Comparison of ENCODE assay signal across 10 cellular contexts in the genomic region with DNA sequence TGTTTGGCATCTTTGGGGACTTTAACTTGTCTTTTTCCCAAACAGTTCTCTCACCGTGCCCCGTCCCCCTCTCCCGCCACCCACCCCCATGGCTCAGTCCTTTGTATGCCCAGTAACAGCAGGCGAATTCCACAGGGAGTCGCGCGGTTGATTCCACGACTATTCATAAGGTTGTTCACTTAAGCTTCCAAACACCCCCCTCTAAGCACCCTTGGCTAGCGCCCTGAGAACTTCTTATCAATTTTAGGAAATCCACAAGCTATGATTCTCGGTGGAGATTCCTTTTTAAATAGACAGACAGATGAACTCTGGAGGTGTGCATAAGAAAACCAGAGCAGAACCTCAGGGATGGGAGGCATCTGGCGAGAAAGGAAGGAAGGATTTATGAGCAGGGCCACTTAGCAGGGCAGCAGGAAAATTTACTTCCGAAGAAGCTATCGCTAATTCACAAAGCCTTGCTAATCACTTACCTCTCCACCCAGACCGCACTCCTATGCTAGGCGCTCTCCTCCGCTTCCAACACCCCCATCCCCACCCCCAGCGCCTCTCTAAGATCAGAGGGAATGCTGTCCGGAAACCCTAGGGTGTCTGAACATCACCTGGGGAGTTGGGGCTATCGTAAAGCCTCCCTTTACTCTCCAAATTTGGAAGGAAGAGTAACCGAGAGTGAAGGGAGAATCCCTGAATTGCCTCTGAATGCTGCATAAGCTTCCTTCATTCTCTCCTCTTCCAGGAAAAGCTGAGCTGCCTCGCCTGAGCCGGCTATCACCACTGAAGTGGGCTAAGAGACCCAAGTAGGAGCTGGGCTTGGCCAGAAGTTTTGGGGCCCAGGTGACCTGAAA. TPM values are rescaled to one million over a fixed set of nuclear protein-coding genes. Genes with fewer than 3 reads are reported as not detected.
DNase-seq lines count a peak whose midpoint lies in the region; ATAC-seq, FAIRE-seq and TF ChIP-seq lines count a peak whose summit lies in the region.
"Had no signal": no experiment of that assay in that cellular context is flagged by ENCODE, and none has a peak within 500 bp of the region (broad histone marks: within the 10 kb centered on the region; RNA-seq: fewer than 3 reads in every experiment).

No MANE protein-coding gene starts in this region.

- peaks cover 5 to 16% of the 10 kb centered on the region in 2 donors for H3K4me1 Mint-ChIP-seq in natural killer cell treated with Interleukin-12 subunit alpha and Interleukin-12 subunit beta and Interleukin-15 and Interleukin-18, amount 100 ng/mL, for 72 hours (ENCODE audit: low read depth in 2 of 2)

- WGBS in smooth muscle cell (ENCODE audit: low lambda C conversion rate) = 1% methylated on average over 22 of the region's 22 CpGs

- H3K9me3 ChIP-seq in breast epithelium = no peaks in the 10 kb centered on the region
- no peaks in the 10 kb centered on the region for H3K9me3 ChIP-seq in kidney (ENCODE audit: control insufficient read depth in 1 of 2, low read length in 2 of 2)
- H3K9me3 ChIP-seq in smooth muscle cell (replicated peaks; ENCODE audit: low read depth) = no peaks in the 10 kb centered on the region
- H3K9me3 ChIP-seq: SJSA1 had no signal

- no peak for TF ChIP-seq POLR2A in breast epithelium (IDR thresholded peaks at IDR 0.05)

- TF ChIP-seq CTCF in breast epithelium (IDR thresholded peaks at IDR 0.05) = no peak
- no peak for TF ChIP-seq CTCF in kidney (IDR thresholded peaks at IDR 0.05; ENCODE audit: borderline replicate concordance, extremely low read depth, insufficient read depth)
- TF ChIP-seq CTCF in smooth muscle cell (IDR thresholded peaks at IDR 0.05; ENCODE audit: borderline replicate concordance, insufficient read depth, poor library complexity, severe bottlenecking) = no peak
- TF ChIP-seq CTCF in RWPE1 (conservative IDR thresholded peaks at IDR 0.05; ENCODE audit: low read depth) = no peak

- peak overlapping the region; percentile 75 for H2AFZ ChIP-seq in smooth muscle cell (ENCODE audit: low read depth)

- peak overlapping the region; percentile 86 for H3K4me2 ChIP-seq in smooth muscle cell

- peak; percentile 4 for DNase-seq in M059J (ENCODE audit: low read depth)
- DNase-seq in breast epithelium (ENCODE audit: low spot score in 2 of 2) = no peak
- DNase-seq in kidney = peak; percentile 35
- no peak for DNase-seq in smooth muscle cell (lab: John Stamatoyannopoulos, UW; ENCODE audit: unreplicated experiment)
- DNase-seq in natural killer cell treated with Interleukin-12 subunit alpha and Interleukin-12 subunit beta and Interleukin-15 and Interleukin-18, amount 100 ng/mL, for 72 hours (ENCODE audit: low spot score) = no peak
- no peak for DNase-seq in RWPE1 (ENCODE audit: low spot score)
- no peak for DNase-seq in stimulated activated CD4-positive, alpha-beta T cell treated with anti-CD3 and anti-CD28 coated beads, Interleukin-15, amount 100 ng/mL, for 24 hours
- DNase-seq: GOT3 had no signal

- H3K4me3 ChIP-seq in breast epithelium = peak overlapping the region; percentile 59 to 86 (median 66)
- peak overlapping the region; percentile 54 to 82 for H3K4me3 ChIP-seq in kidney (ENCODE audit: low read length in 2 of 2)
- H3K4me3 ChIP-seq in smooth muscle cell = peak overlapping the region; percentile 90
- H3K4me3 ChIP-seq: SJSA1 had no signal

- ATAC-seq in natural killer cell treated with Interleukin-12 subunit alpha and Interleukin-12 subunit beta and Interleukin-15 and Interleukin-18, amount 100 ng/mL, for 72 hours = no peak
- no peak for ATAC-seq in GM18867 (IDR thresholded peaks at IDR 0.05; ENCODE audit: unreplicated experiment)

- peaks cover 81% of the 10 kb centered on the region for H3K79me2 ChIP-seq in smooth muscle cell (ENCODE audit: low read depth)

- H3K4me1 ChIP-seq in breast epithelium (no peaks in the 10 kb centered on the region), kidney (ENCODE audit: control insufficient read depth in 1 of 2, insufficient read depth in 1 of 2, low read depth in 1 of 2, low read length in 2 of 2) (peaks cover 0 to 7% of the 10 kb centered on the region in 2 donors), smooth muscle cell (ENCODE audit: low read depth) (peaks cover 18% of the 10 kb centered on the region)

- H3K9me3 Mint-ChIP-seq in natural killer cell treated with Interleukin-12 subunit alpha and Interleukin-12 subunit beta and Interleukin-15 and Interleukin-18, amount 100 ng/mL, for 72 hours = no peaks in the 10 kb centered on the region

- H3K9ac ChIP-seq in kidney (ENCODE audit: low read length in 2 of 2) (no peak overlapping the region), smooth muscle cell (ENCODE audit: low read depth) (peak overlapping the region; percentile 37)

- no peak overlapping the region for H3K4me3 Mint-ChIP-seq in natural killer cell treated with Interleukin-12 subunit alpha and Interleukin-12 subunit beta and Interleukin-15 and Interleukin-18, amount 100 ng/mL, for 72 hours

- CTCF ChIA-PET in RWPE1 (lab: Yijun Ruan, JAX) = interaction anchor here (0.6 kb wide), 3 partner anchors 21 to 1745 kb away, joined by 4 read pairs; no protein-coding TSS in a partner anchor

- peaks cover 24% of the 10 kb centered on the region for H3F3A ChIP-seq in smooth muscle cell (ENCODE audit: low read depth)

- FAIRE-seq in kidney (lab: Jason Lieb, UNC) = no peak

- peaks cover 13 to 22% of the 10 kb centered on the region in 2 donors for H3K27me3 Mint-ChIP-seq in natural killer cell treated with Interleukin-12 subunit alpha and Interleukin-12 subunit beta and Interleukin-15 and Interleukin-18, amount 100 ng/mL, for 72 hours

- H3K36me3 Mint-ChIP-seq in natural killer cell treated with Interleukin-12 subunit alpha and Interleukin-12 subunit beta and Interleukin-15 and Interleukin-18, amount 100 ng/mL, for 72 hours = no peaks in the 10 kb centered on the region

- H3K36me3 ChIP-seq in breast epithelium (no peaks in the 10 kb centered on the region), kidney (ENCODE audit: control insufficient read depth in 1 of 2, insufficient read depth in 2 of 2, low read length in 2 of 2) (no peaks in the 10 kb centered on the region), smooth muscle cell (ENCODE audit: low read depth) (no peaks in the 10 kb centered on the region)
- H3K36me3 ChIP-seq: SJSA1 had no signal

- POLR2A ChIA-PET in RWPE1 (lab: Yijun Ruan, JAX; ENCODE audit: low non-redundant PET) = no interaction called here

- intact Hi-C loops in breast epithelium (cut with DNase I; ENCODE audit: low total_unique reads) = no loop called here
- intact Hi-C loops in kidney (cut with DNase I) = no loop called here

- H3K27me3 ChIP-seq in breast epithelium (peaks cover 4 to 20% of the 10 kb centered on the region in 2 donors), smooth muscle cell (ENCODE audit: low read depth) (no peaks in the 10 kb centered on the region)

- H4K20me1 ChIP-seq in smooth muscle cell (ENCODE audit: low read depth) = no peaks in the 10 kb centered on the region

- H3K27ac ChIP-seq in breast epithelium (peak overlapping the region; percentile 79 to 90), kidney (ENCODE audit: low read depth in 2 of 2, low read length in 2 of 2) (peak overlapping the region in 1 of 2 donors; percentile 29), smooth muscle cell (ENCODE audit: low read depth) (peak overlapping the region; percentile 9), RWPE1 (no peak overlapping the region)
- H3K27ac ChIP-seq: SJSA1 had no signal

- no peak overlapping the region for H3K27ac Mint-ChIP-seq in natural killer cell treated with Interleukin-12 subunit alpha and Interleukin-12 subunit beta and Interleukin-15 and Interleukin-18, amount 100 ng/mL, for 72 hours

RNA-seq across cellular contexts. Expression of a gene that starts 1.7 kb away (rescaled TPM):
- 0.44 and 2.1 TPM in 2 replicates for total RNA-seq in M059J (2014; rRNA removed; shearing (Covaris generic))
- 10 to 100 TPM in 1 of 3 donors, 1 to 10 TPM in 2; 6.2 to 20.9 (median 6.2) TPM for total RNA-seq in breast epithelium
- 3.1 TPM for total RNA-seq in kidney
- 0.84 TPM for polyA plus RNA-seq in kidney (ENCODE audit: insufficient read depth, low read depth, low replicate concordance)
- 15.6 and 15.7 TPM in 2 replicates for total RNA-seq in smooth muscle cell
- polyA plus RNA-seq in smooth muscle cell = 2.0 and 5.7 TPM in 2 replicates
- total RNA-seq in natural killer cell treated with Interleukin-12 subunit alpha and Interleukin-12 subunit beta and Interleukin-15 and Interleukin-18, amount 100 ng/mL, for 72 hours = not detected

Comparison
In these comparisons a context has a peak if more than half of its experiments do, and no peak if none do; other contexts are left out.
1. DNase-seq: peak in M059J (single experiment) and kidney (single experiment); none in breast epithelium (0 of 2), smooth muscle cell (single experiment), natural killer cell treated with Interleukin-12 subunit alpha and Interleukin-12 subunit beta and Interleukin-15 and Interleukin-18, amount 100 ng/mL, for 72 hours (single experiment), RWPE1 (single experiment) and stimulated activated CD4-positive, alpha-beta T cell treated with anti-CD3 and anti-CD28 coated beads, Interleukin-15, amount 100 ng/mL, for 24 hours (single experiment).
2. Peak in every context shown above with its lines, with median percentiles within 50 percentile points of each other: H3K4me3 ChIP-seq.